Comparison of ENCODE assay signal across 12 cellular contexts in genomic region chr2:230209422-230210051, GRCh38. TPM values are rescaled to one million over a fixed set of nuclear protein-coding genes. Genes with fewer than 3 reads are reported as not detected.
A peak's percentile ranks its signal among the peaks of the same experiment; 100 is the strongest.
DNase-seq lines count a peak whose midpoint lies in the region; ATAC-seq, FAIRE-seq and TF ChIP-seq lines count a peak whose summit lies in the region.
"Had no signal": no experiment of that assay in that cellular context is flagged by ENCODE, and none has a peak within 500 bp of the region (broad histone marks: within the 10 kb centered on the region; RNA-seq: fewer than 3 reads in every experiment).

No MANE protein-coding gene starts in this region.

- peaks cover 20% of the 10 kb centered on the region for H3K36me3 ChIP-seq in bronchial epithelial cell (ENCODE audit: control insufficient read depth, insufficient read depth, low read length)

- peaks cover 11% of the 10 kb centered on the region for H3K36me3 Mint-ChIP-seq in type B pancreatic cell
- peaks cover 18% of the 10 kb centered on the region for H3K36me3 Mint-ChIP-seq in activated T-cell treated with anti-CD3 and anti-CD28 coated beads, Interleukin-2, amount 50 U/mL, for 24 hours (ENCODE audit: low read depth)

- no peak overlapping the region for H3K4me3 ChIP-seq in bronchial epithelial cell (ENCODE audit: low read depth, low read length)

- in situ Hi-C loops in KBM-7 (cut with MboI; ENCODE audit: low pct_unique_long_range_greater_than_20kb, low sequenced_read_pairs) = no loop called here

- no peaks in the 10 kb centered on the region for H3K4me1 Mint-ChIP-seq in type B pancreatic cell (ENCODE audit: unreplicated experiment)
- H3K4me1 Mint-ChIP-seq in activated T-cell treated with anti-CD3 and anti-CD28 coated beads, Interleukin-2, amount 50 U/mL, for 24 hours (ENCODE audit: low read depth) = peaks cover 25% of the 10 kb centered on the region

- no peaks in the 10 kb centered on the region for H3K27me3 Mint-ChIP-seq in type B pancreatic cell
- no peaks in the 10 kb centered on the region for H3K27me3 Mint-ChIP-seq in activated T-cell treated with anti-CD3 and anti-CD28 coated beads, Interleukin-2, amount 50 U/mL, for 24 hours

- FAIRE-seq in bronchial epithelial cell (lab: Jason Lieb, UNC) = peak; percentile 58
- FAIRE-seq: G401.6 had no signal

- no peaks in the 10 kb centered on the region for H3K9me3 Mint-ChIP-seq in type B pancreatic cell
- no peaks in the 10 kb centered on the region for H3K9me3 Mint-ChIP-seq in activated T-cell treated with anti-CD3 and anti-CD28 coated beads, Interleukin-2, amount 50 U/mL, for 24 hours

- no peaks in the 10 kb centered on the region for H3K27me3 ChIP-seq in bronchial epithelial cell (ENCODE audit: control insufficient read depth, insufficient read depth, low read length)

- ATAC-seq in GM21390 (IDR thresholded peaks at IDR 0.05; ENCODE audit: unreplicated experiment) (peak; percentile 39), GM21717 (IDR thresholded peaks at IDR 0.05; ENCODE audit: unreplicated experiment) (no peak)

- H3K27ac Mint-ChIP-seq in type B pancreatic cell = no peak overlapping the region
- no peak overlapping the region for H3K27ac Mint-ChIP-seq in activated T-cell treated with anti-CD3 and anti-CD28 coated beads, Interleukin-2, amount 50 U/mL, for 24 hours

- H3K4me3 Mint-ChIP-seq in type B pancreatic cell = no peak overlapping the region
- no peak overlapping the region for H3K4me3 Mint-ChIP-seq in activated T-cell treated with anti-CD3 and anti-CD28 coated beads, Interleukin-2, amount 50 U/mL, for 24 hours

- peak; percentile 17 for DNase-seq in GF-D8 (lab: John Stamatoyannopoulos, UW)
- DNase-seq in KBM-7 = peak; percentile 54
- DNase-seq in bronchial epithelial cell (ENCODE audit: low read depth) = no peak
- no peak for DNase-seq in type B pancreatic cell (ENCODE audit: extremely low spot score, unreplicated experiment)
- DNase-seq in NCI-H1436 (lab: John Stamatoyannopoulos, UW) = no peak
- no peak for DNase-seq in activated T-cell treated with anti-CD3 and anti-CD28 coated beads, Interleukin-2, amount 50 U/mL, for 24 hours
- DNase-seq: activated CD8-positive, alpha-beta memory T cell treated with anti-CD3 and anti-CD28 coated beads, Interleukin-2, amount 50 U/mL, for 48 hours; head of caudate nucleus; NCI-H2081 treated with DMSO at 0.1 percent for 48 hours had no signal

- no peak for TF ChIP-seq CTCF in bronchial epithelial cell (IDR thresholded peaks at IDR 0.05; ENCODE audit: insufficient read depth, low read length, severe bottlenecking)
- TF ChIP-seq CTCF in type B pancreatic cell (conservative IDR thresholded peaks at IDR 0.05) = no peak

RNA-seq across cellular contexts. Expression of gene SP110, which starts 10.2 kb away (rescaled TPM):
- total RNA-seq in bronchial epithelial cell (0.53 and 1.4 TPM in 2 replicates), type B pancreatic cell (ENCODE audit: low replicate concordance) (8.6 and 15.4 TPM in 2 replicates)

RNA-seq across cellular contexts. Expression of gene SP140, which starts 16.0 kb away (rescaled TPM):
- not detected in 2 replicates for total RNA-seq in bronchial epithelial cell
- 0.97 and 1.00 TPM in 2 replicates for total RNA-seq in type B pancreatic cell (ENCODE audit: low replicate concordance)

Comparison
In these comparisons a context has a peak if more than half of its experiments do, and no peak if none do; other contexts are left out.
1. DNase-seq: peak in GF-D8 (single experiment) and KBM-7 (single experiment); none in bronchial epithelial cell (single experiment), type B pancreatic cell (single experiment), NCI-H1436 (single experiment) and activated T-cell treated with anti-CD3 and anti-CD28 coated beads, Interleukin-2, amount 50 U/mL, for 24 hours (single experiment).